ENCODE assay signal across 8 cellular contexts in genomic region chr1:40665335-40666171, GRCh38. TPM values are rescaled to one million over a fixed set of nuclear protein-coding genes. Genes with fewer than 3 reads are reported as not detected.
DNase-seq lines count a peak whose midpoint lies in the region; ATAC-seq and TF ChIP-seq lines count a peak whose summit lies in the region.

Gene RIMS3, minus strand, starts transcription at chr1:40665682. Its CDS starts 23,757 bp downstream, at chr1:40641925.

- H3K9me3 ChIP-seq in DOHH2 (ENCODE audit: control insufficient read depth, insufficient read depth, low read length) (no peaks in the 10 kb centered on the region), MM.1S (replicated peaks; ENCODE audit: insufficient read depth, low read length) (no peaks in the 10 kb centered on the region), SU-DHL-6 (ENCODE audit: insufficient read depth, low read length) (no peaks in the 10 kb centered on the region), psoas muscle (no peaks in the 10 kb centered on the region)

- no peaks in the 10 kb centered on the region for H3K9me3 Mint-ChIP-seq in activated naive CD8-positive, alpha-beta T cell treated with anti-CD3 and anti-CD28 coated beads, Interleukin-2, amount 10 ng/mL, durations not matched to agents 7 days and 5 days

- peak within 1 kb of the TSS; percentile 98 for H2AFZ ChIP-seq in MM.1S (ENCODE audit: low read length)
- peak within 1 kb of the TSS; percentile 96 for H2AFZ ChIP-seq in SU-DHL-6 (ENCODE audit: low read depth, low read length, severe bottlenecking)

- H3K4me3 ChIP-seq in DOHH2 (ENCODE audit: low read length): peak within 1 kb of the TSS; percentile 69
- H3K4me3 ChIP-seq in MM.1S (ENCODE audit: low read length): peak within 1 kb of the TSS; percentile 68
- H3K4me3 ChIP-seq in SU-DHL-6 (ENCODE audit: insufficient read depth, low read length, poor library complexity, severe bottlenecking): peak within 1 kb of the TSS; percentile 55
- H3K4me3 ChIP-seq in psoas muscle: peak within 1 kb of the TSS; percentile 74
- H3K4me3 ChIP-seq in urinary bladder (ENCODE audit: low read depth, low read length): peak within 1 kb of the TSS; percentile 79

- H4K20me1 ChIP-seq in DOHH2 (ENCODE audit: control insufficient read depth, insufficient read depth, low read depth, low read length) (no peaks in the 10 kb centered on the region), MM.1S (ENCODE audit: insufficient read depth, low read length) (no peaks in the 10 kb centered on the region), SU-DHL-6 (ENCODE audit: low read depth, low read length) (no peaks in the 10 kb centered on the region)

- DNase-seq in H4 (ENCODE audit: low spot score) (peak; percentile 54), MM.1S (peak; percentile 69), left cardiac atrium (peak; percentile 79), psoas muscle (peak; percentile 73 to 86)
- peak; percentile 96 for DNase-seq in activated naive CD8-positive, alpha-beta T cell treated with anti-CD3 and anti-CD28 coated beads, Interleukin-2, amount 10 ng/mL, durations not matched to agents 7 days and 5 days

- H3K4me1 ChIP-seq in DOHH2 (ENCODE audit: control insufficient read depth, low read length) (peaks cover 40% of the 10 kb centered on the region), MM.1S (ENCODE audit: low read length) (peaks cover 8% of the 10 kb centered on the region; the same call in 1 of the 2 replicates), psoas muscle (peaks cover 8% of the 10 kb centered on the region), urinary bladder (ENCODE audit: insufficient read depth) (no peaks in the 10 kb centered on the region)

- H3K4me3 Mint-ChIP-seq in activated naive CD8-positive, alpha-beta T cell treated with anti-CD3 and anti-CD28 coated beads, Interleukin-2, amount 10 ng/mL, durations not matched to agents 7 days and 5 days: peak within 1 kb of the TSS; percentile 90

- H3K4me1 Mint-ChIP-seq in activated naive CD8-positive, alpha-beta T cell treated with anti-CD3 and anti-CD28 coated beads, Interleukin-2, amount 10 ng/mL, durations not matched to agents 7 days and 5 days: peaks cover 20% of the 10 kb centered on the region

- H3K36me3 Mint-ChIP-seq in activated naive CD8-positive, alpha-beta T cell treated with anti-CD3 and anti-CD28 coated beads, Interleukin-2, amount 10 ng/mL, durations not matched to agents 7 days and 5 days: no peaks in the 10 kb centered on the region

- H3K27ac Mint-ChIP-seq in activated naive CD8-positive, alpha-beta T cell treated with anti-CD3 and anti-CD28 coated beads, Interleukin-2, amount 10 ng/mL, durations not matched to agents 7 days and 5 days: peak within 1 kb of the TSS; percentile 86

- intact Hi-C loops in left cardiac atrium (cut with DNase I): loop anchor here in 1 of 2 donors (5.0 kb wide), 2 partner anchors 33 to 53 kb away; no protein-coding TSS in a partner anchor
- intact Hi-C loops in psoas muscle (cut with DNase I): loop anchor here in 1 of 2 donors (5.0 kb wide), 2 partner anchors 38 to 53 kb away; no protein-coding TSS in a partner anchor

- H3K9me2 ChIP-seq in DOHH2 (replicated peaks; ENCODE audit: control insufficient read depth, low read length): no peaks in the 10 kb centered on the region
- H3K9me2 ChIP-seq in MM.1S (replicated peaks; ENCODE audit: insufficient read depth, low read length): no peaks in the 10 kb centered on the region
- H3K9me2 ChIP-seq in SU-DHL-6 (replicated peaks; ENCODE audit: insufficient read depth, low read length): no peaks in the 10 kb centered on the region

- POLR2A ChIA-PET in activated naive CD8-positive, alpha-beta T cell treated with anti-CD3 and anti-CD28 coated beads, Interleukin-2, amount 10 ng/mL, durations not matched to agents 7 days and 5 days (lab: Charles Lee): interaction anchor here (0.6 to 2.6 kb wide), 4 partner anchors 25 to 36 kb away, joined by 3 to 13 read pairs (median 6); partner anchors contain the start of gene NFYC

- H3F3A ChIP-seq in DOHH2 (ENCODE audit: control insufficient read depth, insufficient read depth) (no peaks in the 10 kb centered on the region), MM.1S (ENCODE audit: insufficient read depth, low read length) (no peaks in the 10 kb centered on the region), SU-DHL-6 (ENCODE audit: insufficient read depth) (0 out of 2 replicates have a peak, but pooled peaks cover 4% of the 10 kb centered on the region)

- H3K79me2 ChIP-seq in DOHH2 (ENCODE audit: control insufficient read depth, low read length) (no peaks in the 10 kb centered on the region), MM.1S (ENCODE audit: low read length) (no peaks in the 10 kb centered on the region), SU-DHL-6 (ENCODE audit: insufficient read depth, low read length) (no peaks in the 10 kb centered on the region)

- H3K27ac ChIP-seq in DOHH2 (ENCODE audit: low read depth, low read length): no peak within 1 kb of the TSS
- H3K27ac ChIP-seq in MM.1S (ENCODE audit: low read length): no peak within 1 kb of the TSS
- no peak within 1 kb of the TSS for H3K27ac ChIP-seq in SU-DHL-6 (ENCODE audit: low read depth, low read length)
- no peak within 1 kb of the TSS for H3K27ac ChIP-seq in psoas muscle
- H3K27ac ChIP-seq in urinary bladder (ENCODE audit: low read depth): no peak within 1 kb of the TSS

- WGBS in psoas muscle, 3 donors: 1 to 5% (median 2%) methylated on average over 33 to 59 of the region's 59 CpGs
- WGBS in urinary bladder: under 1% methylated on average over 59 of the region's 59 CpGs

- peak within 1 kb of the TSS; percentile 65 for H3K4me2 ChIP-seq in DOHH2 (ENCODE audit: low read length)
- H3K4me2 ChIP-seq in MM.1S (ENCODE audit: low read depth, low read length): peak within 1 kb of the TSS; percentile 94
- peak within 1 kb of the TSS; percentile 53 for H3K4me2 ChIP-seq in SU-DHL-6 (ENCODE audit: low read depth, low read length, poor library complexity, severe bottlenecking)

- TF ChIP-seq CTCF in DOHH2 (IDR thresholded peaks at IDR 0.05; ENCODE audit: low read depth, low read length, poor library complexity, severe bottlenecking) (peak; percentile 82), MM.1S (IDR thresholded peaks at IDR 0.05; ENCODE audit: low read length) (peak; percentile 55), SU-DHL-6 (IDR thresholded peaks at IDR 0.05; ENCODE audit: insufficient read depth, low read length, poor library complexity, severe bottlenecking) (peak; percentile 88), psoas muscle (IDR thresholded peaks at IDR 0.05) (no peak)

- no peaks in the 10 kb centered on the region for H3K36me3 ChIP-seq in DOHH2 (ENCODE audit: control insufficient read depth, low read length)
- H3K36me3 ChIP-seq in MM.1S (replicated peaks; ENCODE audit: insufficient read depth, low read length): no peaks in the 10 kb centered on the region
- no peaks in the 10 kb centered on the region for H3K36me3 ChIP-seq in SU-DHL-6 (ENCODE audit: low read length)
- no peaks in the 10 kb centered on the region for H3K36me3 ChIP-seq in psoas muscle (ENCODE audit: insufficient read depth in 1 of 2, low read depth in 1 of 2)
- H3K36me3 ChIP-seq in urinary bladder (ENCODE audit: insufficient read depth): no peaks in the 10 kb centered on the region

- H3K27me3 ChIP-seq in DOHH2 (ENCODE audit: control insufficient read depth, low read length): no peaks in the 10 kb centered on the region; the same call in 1 of the 2 replicates
- no peaks in the 10 kb centered on the region for H3K27me3 ChIP-seq in MM.1S (replicated peaks; ENCODE audit: insufficient read depth, low read length)
- H3K27me3 ChIP-seq in SU-DHL-6 (ENCODE audit: low read length): no peaks in the 10 kb centered on the region
- no peaks in the 10 kb centered on the region for H3K27me3 ChIP-seq in psoas muscle (ENCODE audit: insufficient read depth in 3 of 3, low read length in 2 of 3)

- ATAC-seq in activated naive CD8-positive, alpha-beta T cell treated with anti-CD3 and anti-CD28 coated beads, Interleukin-2, amount 10 ng/mL, durations not matched to agents 7 days and 5 days (ENCODE audit: low read depth): peak; percentile 71
- ATAC-seq in left cardiac atrium: peak; percentile 96
- peak; percentile 87 to 96 (median 92) for ATAC-seq in psoas muscle

- H3K27me3 Mint-ChIP-seq in activated naive CD8-positive, alpha-beta T cell treated with anti-CD3 and anti-CD28 coated beads, Interleukin-2, amount 10 ng/mL, durations not matched to agents 7 days and 5 days: peaks cover 1% of the 10 kb centered on the region

- H3K9ac ChIP-seq in MM.1S (ENCODE audit: low read length) (peak within 1 kb of the TSS; percentile 45; the same call in 1 of the 2 replicates), SU-DHL-6 (ENCODE audit: low read length) (peak within 1 kb of the TSS; percentile 56)

RNA-seq across cellular contexts. Expression of gene RIMS3, which starts in this region (rescaled TPM):
- total RNA-seq in H4 (2014; rRNA removed; shearing (Covaris generic)): 5.9 and 7.5 TPM in 2 replicates
- total RNA-seq in activated naive CD8-positive, alpha-beta T cell treated with anti-CD3 and anti-CD28 coated beads, Interleukin-2, amount 10 ng/mL, durations not matched to agents 7 days and 5 days: 1 to 10 TPM; 6.9 TPM
- total RNA-seq in left cardiac atrium: 1 to 10 TPM; 2.9 to 3.6 TPM
- under 1 TPM; 0.15 to 0.42 (median 0.35) TPM for total RNA-seq in psoas muscle
- polyA plus RNA-seq in psoas muscle: under 1 TPM; 0.07 to 0.31 (median 0.16) TPM
- total RNA-seq in urinary bladder: 3.1 TPM
- 4.0 TPM for polyA plus RNA-seq in urinary bladder

Comparison
In these comparisons a context has a peak if more than half of its experiments do, and no peak if none do; other contexts are left out.
1. Peak in DNase-seq, ATAC-seq and H3K4me3 ChIP-seq in psoas muscle; RNA of the gene not detected or under 1 TPM.